Comparison of ENCODE assay signal across 1 cellular context in the genomic region with DNA sequence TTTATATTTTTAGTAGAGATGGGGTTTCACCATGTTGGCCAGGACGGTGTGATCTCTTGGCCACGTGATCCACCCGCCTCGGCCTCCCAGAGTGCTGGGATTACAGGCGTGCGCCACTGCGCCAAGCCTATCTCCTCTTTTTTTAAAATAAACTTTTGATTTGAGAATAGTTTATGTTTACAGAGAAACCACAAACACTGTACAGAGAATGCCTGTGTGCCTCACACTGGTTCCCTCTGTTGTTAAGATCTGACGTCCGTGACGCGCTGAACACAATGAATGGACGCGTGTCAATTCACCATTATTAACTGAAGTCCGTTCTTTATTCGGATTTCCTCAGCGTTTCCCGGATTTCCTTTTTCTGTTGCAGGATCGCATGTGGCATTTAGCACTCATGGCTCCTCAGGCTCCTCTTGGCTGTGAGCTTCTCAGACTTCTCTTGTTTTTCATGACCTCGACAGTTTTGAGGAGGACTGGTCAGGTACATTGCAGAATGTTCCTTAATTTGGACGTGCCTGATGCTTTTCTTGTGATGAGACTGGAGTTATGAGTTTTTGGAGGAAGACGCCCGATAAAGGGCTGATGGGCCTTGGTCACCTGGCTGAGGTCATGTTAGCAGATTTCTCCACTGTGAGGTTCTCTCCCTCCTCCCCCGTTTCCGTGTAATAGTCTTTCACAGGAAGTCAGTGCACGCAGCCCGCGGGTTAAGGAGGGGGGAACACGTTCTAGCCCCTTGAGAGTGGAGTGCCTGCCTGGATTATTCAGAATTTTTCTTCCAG.
TF ChIP-seq lines count a peak whose summit lies in the region.

No MANE protein-coding gene starts in this region.

TF ChIP-seq in IMR-90, 13 proteins besides CTCF, POLR2A, EP300 and RAD21 (continued from another document):
- TF ChIP-seq, protein P1, sequence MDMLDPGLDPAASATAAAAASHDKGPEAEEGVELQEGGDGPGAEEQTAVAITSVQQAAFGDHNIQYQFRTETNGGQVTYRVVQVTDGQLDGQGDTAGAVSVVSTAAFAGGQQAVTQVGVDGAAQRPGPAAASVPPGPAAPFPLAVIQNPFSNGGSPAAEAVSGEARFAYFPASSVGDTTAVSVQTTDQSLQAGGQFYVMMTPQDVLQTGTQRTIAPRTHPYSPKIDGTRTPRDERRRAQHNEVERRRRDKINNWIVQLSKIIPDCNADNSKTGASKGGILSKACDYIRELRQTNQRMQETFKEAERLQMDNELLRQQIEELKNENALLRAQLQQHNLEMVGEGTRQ (IDR thresholded peaks at IDR 0.05; ENCODE audit: low read depth, low read length), result no peak
